1 cellular context compared by ENCODE assay signal in the genomic region with DNA sequence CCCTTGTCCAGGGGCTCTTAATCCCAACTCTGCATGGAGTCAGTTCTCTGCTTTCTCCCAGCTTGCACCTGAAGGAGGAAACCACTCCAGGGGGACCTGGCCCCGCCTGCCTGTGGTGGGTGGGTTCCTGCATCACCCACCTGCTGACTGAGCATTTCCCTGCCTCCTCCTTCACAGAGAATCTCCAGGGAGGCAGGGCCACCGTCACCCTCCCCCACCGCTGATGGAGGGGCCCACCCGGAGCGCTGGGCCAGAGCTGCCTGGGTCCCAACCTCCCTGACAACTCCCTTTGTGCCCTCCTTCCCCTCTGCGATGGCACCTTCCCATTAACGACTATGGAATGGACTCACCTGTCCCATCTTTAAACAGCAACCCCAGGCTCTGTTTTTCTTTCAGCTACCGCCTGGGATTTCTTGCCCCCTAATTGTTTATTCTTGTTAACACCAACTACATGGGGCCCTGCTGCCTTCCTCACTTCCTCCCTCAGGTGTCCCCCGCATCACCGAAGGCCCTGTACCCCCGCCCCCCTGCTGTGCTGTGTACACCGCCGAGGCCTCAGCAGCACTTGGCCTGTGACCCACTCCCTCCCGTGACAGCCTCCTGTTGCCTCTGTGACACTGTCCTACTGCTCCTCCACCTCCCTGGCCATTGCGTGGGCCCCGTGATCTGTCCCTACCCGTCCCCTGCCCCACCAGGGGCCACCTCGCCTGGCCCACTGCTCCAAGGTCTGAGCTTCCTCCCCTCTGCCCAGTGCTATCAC.
TF ChIP-seq lines count a peak whose summit lies in the region.

No MANE protein-coding gene starts in this region.

TF ChIP-seq in GM12878, 131 proteins besides CTCF, POLR2A, EP300 and RAD21:
- TF ChIP-seq SREBF2 (IDR thresholded peaks at IDR 0.05; ENCODE audit: low read length), result no peak
- no peak for TF ChIP-seq NBN (IDR thresholded peaks at IDR 0.05)
- no peak for TF ChIP-seq TCF7 (IDR thresholded peaks at IDR 0.05; ENCODE audit: borderline replicate concordance)
- TF ChIP-seq, protein P1, sequence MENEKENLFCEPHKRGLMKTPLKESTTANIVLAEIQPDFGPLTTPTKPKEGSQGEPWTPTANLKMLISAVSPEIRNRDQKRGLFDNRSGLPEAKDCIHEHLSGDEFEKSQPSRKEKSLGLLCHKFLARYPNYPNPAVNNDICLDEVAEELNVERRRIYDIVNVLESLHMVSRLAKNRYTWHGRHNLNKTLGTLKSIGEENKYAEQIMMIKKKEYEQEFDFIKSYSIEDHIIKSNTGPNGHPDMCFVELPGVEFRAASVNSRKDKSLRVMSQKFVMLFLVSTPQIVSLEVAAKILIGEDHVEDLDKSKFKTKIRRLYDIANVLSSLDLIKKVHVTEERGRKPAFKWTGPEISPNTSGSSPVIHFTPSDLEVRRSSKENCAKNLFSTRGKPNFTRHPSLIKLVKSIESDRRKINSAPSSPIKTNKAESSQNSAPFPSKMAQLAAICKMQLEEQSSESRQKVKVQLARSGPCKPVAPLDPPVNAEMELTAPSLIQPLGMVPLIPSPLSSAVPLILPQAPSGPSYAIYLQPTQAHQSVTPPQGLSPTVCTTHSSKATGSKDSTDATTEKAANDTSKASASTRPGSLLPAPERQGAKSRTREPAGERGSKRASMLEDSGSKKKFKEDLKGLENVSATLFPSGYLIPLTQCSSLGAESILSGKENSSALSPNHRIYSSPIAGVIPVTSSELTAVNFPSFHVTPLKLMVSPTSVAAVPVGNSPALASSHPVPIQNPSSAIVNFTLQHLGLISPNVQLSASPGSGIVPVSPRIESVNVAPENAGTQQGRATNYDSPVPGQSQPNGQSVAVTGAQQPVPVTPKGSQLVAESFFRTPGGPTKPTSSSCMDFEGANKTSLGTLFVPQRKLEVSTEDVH (IDR thresholded peaks at IDR 0.05; ENCODE audit: low read depth, partially characterized antibody), result no peak
- no peak for TF ChIP-seq MYC (IDR thresholded peaks at IDR 0.05; ENCODE audit: insufficient read depth, insufficient read length, insufficient replicate concordance, low read length, severe bottlenecking)
- TF ChIP-seq BRCA1 (IDR thresholded peaks at IDR 0.05; ENCODE audit: low read depth, low read length), result no peak
- TF ChIP-seq, protein P2, sequence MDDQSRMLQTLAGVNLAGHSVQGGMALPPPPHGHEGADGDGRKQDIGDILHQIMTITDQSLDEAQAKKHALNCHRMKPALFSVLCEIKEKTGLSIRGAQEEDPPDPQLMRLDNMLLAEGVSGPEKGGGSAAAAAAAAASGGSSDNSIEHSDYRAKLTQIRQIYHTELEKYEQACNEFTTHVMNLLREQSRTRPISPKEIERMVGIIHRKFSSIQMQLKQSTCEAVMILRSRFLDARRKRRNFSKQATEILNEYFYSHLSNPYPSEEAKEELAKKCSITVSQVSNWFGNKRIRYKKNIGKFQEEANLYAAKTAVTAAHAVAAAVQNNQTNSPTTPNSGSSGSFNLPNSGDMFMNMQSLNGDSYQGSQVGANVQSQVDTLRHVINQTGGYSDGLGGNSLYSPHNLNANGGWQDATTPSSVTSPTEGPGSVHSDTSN (IDR thresholded peaks at IDR 0.05; ENCODE audit: insufficient replicate concordance, low read depth, low read length), result no peak
- TF ChIP-seq, protein P3, sequence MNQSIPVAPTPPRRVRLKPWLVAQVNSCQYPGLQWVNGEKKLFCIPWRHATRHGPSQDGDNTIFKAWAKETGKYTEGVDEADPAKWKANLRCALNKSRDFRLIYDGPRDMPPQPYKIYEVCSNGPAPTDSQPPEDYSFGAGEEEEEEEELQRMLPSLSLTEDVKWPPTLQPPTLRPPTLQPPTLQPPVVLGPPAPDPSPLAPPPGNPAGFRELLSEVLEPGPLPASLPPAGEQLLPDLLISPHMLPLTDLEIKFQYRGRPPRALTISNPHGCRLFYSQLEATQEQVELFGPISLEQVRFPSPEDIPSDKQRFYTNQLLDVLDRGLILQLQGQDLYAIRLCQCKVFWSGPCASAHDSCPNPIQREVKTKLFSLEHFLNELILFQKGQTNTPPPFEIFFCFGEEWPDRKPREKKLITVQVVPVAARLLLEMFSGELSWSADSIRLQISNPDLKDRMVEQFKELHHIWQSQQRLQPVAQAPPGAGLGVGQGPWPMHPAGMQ (IDR thresholded peaks at IDR 0.05; ENCODE audit: borderline replicate concordance), result no peak
- no peak for TF ChIP-seq SUPT20H (IDR thresholded peaks at IDR 0.05; ENCODE audit: borderline replicate concordance, control insufficient read depth, low read depth, low read length)
- TF ChIP-seq RUNX3 (IDR thresholded peaks at IDR 0.05; ENCODE audit: low read length), result no peak
- no peak for TF ChIP-seq CBX3 (IDR thresholded peaks at IDR 0.05; ENCODE audit: borderline replicate concordance, low read depth)
- TF ChIP-seq, protein P4, sequence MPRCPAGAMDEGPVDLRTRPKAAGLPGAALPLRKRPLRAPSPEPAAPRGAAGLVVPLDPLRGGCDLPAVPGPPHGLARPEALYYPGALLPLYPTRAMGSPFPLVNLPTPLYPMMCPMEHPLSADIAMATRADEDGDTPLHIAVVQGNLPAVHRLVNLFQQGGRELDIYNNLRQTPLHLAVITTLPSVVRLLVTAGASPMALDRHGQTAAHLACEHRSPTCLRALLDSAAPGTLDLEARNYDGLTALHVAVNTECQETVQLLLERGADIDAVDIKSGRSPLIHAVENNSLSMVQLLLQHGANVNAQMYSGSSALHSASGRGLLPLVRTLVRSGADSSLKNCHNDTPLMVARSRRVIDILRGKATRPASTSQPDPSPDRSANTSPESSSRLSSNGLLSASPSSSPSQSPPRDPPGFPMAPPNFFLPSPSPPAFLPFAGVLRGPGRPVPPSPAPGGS (IDR thresholded peaks at IDR 0.05; ENCODE audit: borderline replicate concordance, insufficient read depth, low read depth, low read length, poor library complexity, severe bottlenecking), result no peak
